ENCODE assay signal across 9 cellular contexts in genomic region chr19:1384478-1385110, GRCh38. TPM values are rescaled to one million over a fixed set of nuclear protein-coding genes. Genes with fewer than 3 reads are reported as not detected.
DNase-seq lines count a peak whose midpoint lies in the region; ATAC-seq, FAIRE-seq and TF ChIP-seq lines count a peak whose summit lies in the region.
"Had no signal": no experiment of that assay in that cellular context is flagged by ENCODE, and none has a peak within 500 bp of the region (broad histone marks: within the 10 kb centered on the region; RNA-seq: fewer than 3 reads in every experiment).

No MANE protein-coding gene starts in this region.

- H3K27ac ChIP-seq in WERI-Rb-1 (peak overlapping the region; percentile 90; the same call in 1 of the 2 replicates), right cardiac atrium (ENCODE audit: low read length) (peak overlapping the region; percentile 77), small intestine (ENCODE audit: low read depth in 1 of 2, low read length in 1 of 2) (peak overlapping the region; percentile 90 to 98)

- DNase-seq in HFF-Myc (ENCODE audit: extremely low read depth, low read depth), result no peak
- no peak for DNase-seq in WERI-Rb-1
- DNase-seq in right cardiac atrium, result no peak
- peak; percentile 39 for DNase-seq in small intestine
- no peak for DNase-seq in HUDEP-2 (lab: John Stamatoyannopoulos, UW; ENCODE audit: unreplicated experiment in 76 of 76)
- no peak for DNase-seq in DMS153 (lab: John Stamatoyannopoulos, UW)
- DNase-seq in COLO829 (ENCODE audit: low spot score), result no peak
- DNase-seq: stimulated activated CD4-positive, alpha-beta T cell treated with anti-CD3 and anti-CD28 coated beads, Interleukin-4, amount 100 ng/mL, for 1 hour had no signal

- intact Hi-C loops in right cardiac atrium (cut with DNase I), result loop anchor here in 1 of 4 donors (5.0 kb wide), 1 partner anchor 102 kb away; no protein-coding TSS in a partner anchor

- H3K36me3 ChIP-seq in WERI-Rb-1 (peaks cover 20% of the 10 kb centered on the region), small intestine (ENCODE audit: control insufficient read depth in 2 of 2, insufficient read depth in 2 of 2, low read length in 2 of 2) (peaks cover 0 to 6% of the 10 kb centered on the region in 2 donors)

- TF ChIP-seq CTCF in HFF-Myc (IDR thresholded peaks at IDR 0.05; ENCODE audit: low read depth, low read length, missing control alignments) (no peak), WERI-Rb-1 (IDR thresholded peaks at IDR 0.05; ENCODE audit: low read depth, low read length) (no peak)

- H3K9me3 ChIP-seq in WERI-Rb-1 (ENCODE audit: severe bottlenecking) (no peaks in the 10 kb centered on the region), right cardiac atrium (ENCODE audit: control insufficient read depth, low read length) (no peaks in the 10 kb centered on the region), small intestine (ENCODE audit: control insufficient read depth, low read depth) (no peaks in the 10 kb centered on the region)

- ATAC-seq in right cardiac atrium (no peak), HG02571 (IDR thresholded peaks at IDR 0.05; ENCODE audit: unreplicated experiment) (no peak)

- 31% methylated on average over 17 of the region's 17 CpGs for WGBS in right cardiac atrium
- 26 to 30% (median 26%) methylated on average over 17 of the region's 17 CpGs for WGBS in small intestine, 3 donors

- FAIRE-seq in small intestine (lab: Jason Lieb, UNC), result no peak

- H3K27me3 ChIP-seq in WERI-Rb-1 (ENCODE audit: insufficient read depth, low read depth, severe bottlenecking) (no peaks in the 10 kb centered on the region), right cardiac atrium (ENCODE audit: control insufficient read depth, insufficient read depth) (no peaks in the 10 kb centered on the region), small intestine (ENCODE audit: control insufficient read depth in 2 of 2, insufficient read depth in 2 of 2, low read length in 2 of 2) (no peaks in the 10 kb centered on the region)

- H3K4me3 ChIP-seq in HFF-Myc (replicated peaks; ENCODE audit: low read depth, low read length) (peak overlapping the region; percentile 98), WERI-Rb-1 (ENCODE audit: low read depth, low read length) (peak overlapping the region; percentile 90), right cardiac atrium (ENCODE audit: low read length) (peak overlapping the region; percentile 49), small intestine (ENCODE audit: low read depth in 1 of 2, low read length in 2 of 2) (peak overlapping the region; percentile 80 to 86)

- H3K4me1 ChIP-seq in right cardiac atrium (ENCODE audit: control insufficient read depth, insufficient read depth, low read length) (no peaks in the 10 kb centered on the region), small intestine (ENCODE audit: control insufficient read depth in 2 of 2, insufficient read depth in 1 of 2, low read depth in 1 of 2, low read length in 1 of 2) (peaks cover 0 to 2% of the 10 kb centered on the region in 2 donors)

RNA-seq across cellular contexts. Expression of gene NDUFS7, which starts 0.9 kb away (rescaled TPM):
- total RNA-seq in right cardiac atrium, result 100 to 1,000 TPM; 209 to 294 (median 259) TPM
- 437 TPM for polyA plus RNA-seq in right cardiac atrium
- polyA plus RNA-seq in small intestine, result 100 to 1,000 TPM; 215 to 350 (median 281) TPM

RNA-seq across cellular contexts. Expression of gene GAMT, which starts 16.7 kb away (rescaled TPM):
- total RNA-seq in right cardiac atrium, result 10 to 100 TPM; 49.2 to 76.2 (median 66.4) TPM
- polyA plus RNA-seq in right cardiac atrium, result 124 TPM
- polyA plus RNA-seq in small intestine, result 1 to 10 TPM; 1.1 to 4.8 (median 3.8) TPM

RNA-seq across cellular contexts. Expression of gene DAZAP1, which starts 22.8 kb away (rescaled TPM):
- 10 to 100 TPM; 78.7 to 92.1 (median 85.0) TPM for total RNA-seq in right cardiac atrium
- polyA plus RNA-seq in right cardiac atrium (65.3 TPM), small intestine (100 to 1,000 TPM in 1 of 3 donors, 10 to 100 TPM in 2; 60.2 to 124 (median 68.9) TPM)

RNA-seq across cellular contexts. Expression of gene RPS15, which starts 53.6 kb away (rescaled TPM):
- 100 to 1,000 TPM; 635 to 772 (median 696) TPM for total RNA-seq in right cardiac atrium
- polyA plus RNA-seq in right cardiac atrium (1,857 TPM), small intestine (1,000 to 10,000 TPM; 2,441 to 3,547 (median 3,396) TPM)

Comparison
In these comparisons a context has a peak if more than half of its experiments do, and no peak if none do; other contexts are left out.
1. RNA of gene GAMT, which starts 16.7 kb away (polyA plus RNA-seq): 124 TPM in right cardiac atrium (single experiment); 1.1 to 4.8 TPM in small intestine; every median in the first group is over 10 times any median in the second.
2. Peak in every context shown above with its lines, with median percentiles within 50 percentile points of each other: H3K4me3 ChIP-seq and H3K27ac ChIP-seq.